ENCODE assay signal across 9 cellular contexts in genomic region chr1:234212764-234213406, GRCh38.
DNase-seq lines count a peak whose midpoint lies in the region; ATAC-seq, FAIRE-seq and TF ChIP-seq lines count a peak whose summit lies in the region.
"Had no signal": no experiment of that assay in that cellular context is flagged by ENCODE, and none has a peak within 500 bp of the region (broad histone marks: within the 10 kb centered on the region; RNA-seq: fewer than 3 reads in every experiment).

No MANE protein-coding gene starts in this region.

- POLR2A ChIA-PET in SK-N-SH (lab: Yijun Ruan, JAX) (no interaction called here), endothelial cell of umbilical vein (lab: Charles Lee) (no interaction called here)

- H3K79me2 ChIP-seq in MM.1S (ENCODE audit: low read length): no peaks in the 10 kb centered on the region
- no peaks in the 10 kb centered on the region for H3K79me2 ChIP-seq in SK-N-SH (ENCODE audit: insufficient read depth)
- H3K79me2 ChIP-seq in endothelial cell of umbilical vein (ENCODE audit: control insufficient read depth, insufficient read depth, low read length): no peaks in the 10 kb centered on the region
- no peaks in the 10 kb centered on the region for H3K79me2 ChIP-seq in neural cell (replicated peaks; ENCODE audit: insufficient read depth, low read length)

- BruUV-seq in endothelial cell of umbilical vein (replicated peaks; lab: Mats Ljungman, UMichigan): no TSS peak

- H3K9me3 ChIP-seq in MM.1S (replicated peaks; ENCODE audit: insufficient read depth, low read length) (no peaks in the 10 kb centered on the region), SK-N-SH (no peaks in the 10 kb centered on the region), endothelial cell of umbilical vein (replicated peaks; ENCODE audit: control insufficient read depth, insufficient read depth, low read length) (no peaks in the 10 kb centered on the region), neural cell (ENCODE audit: low read length) (no peaks in the 10 kb centered on the region)

- ATAC-seq in GM21619 (IDR thresholded peaks at IDR 0.05; ENCODE audit: unreplicated experiment): peak; percentile 50
- ATAC-seq: CD8-positive, alpha-beta T cell had no signal

- dilution Hi-C loops in endothelial cell of umbilical vein (cut with MboI; ENCODE audit: extremely low pct_ligation_motif_present, low sequenced_read_pairs): no loop called here

- H2AFZ ChIP-seq in MM.1S (ENCODE audit: low read length) (no peak overlapping the region), SK-N-SH (ENCODE audit: low read depth) (no peak overlapping the region), endothelial cell of umbilical vein (ENCODE audit: low read depth, low read length) (no peak overlapping the region), neural cell (ENCODE audit: low read depth, low read length) (no peak overlapping the region)

- H3K4me1 ChIP-seq in MM.1S (ENCODE audit: low read length): no peaks in the 10 kb centered on the region
- peaks cover 0 to 5% of the 10 kb centered on the region in 2 experiments; a peak in 1 of 4 replicates for H3K4me1 ChIP-seq in SK-N-SH (ENCODE audit: control insufficient read depth in 1 of 2, insufficient read depth in 2 of 2, low read depth in 1 of 2, low read length in 1 of 2)
- no peaks in the 10 kb centered on the region for H3K4me1 ChIP-seq in endothelial cell of umbilical vein (ENCODE audit: control insufficient read depth, extremely low read depth, insufficient read depth, low read length)

- no peaks in the 10 kb centered on the region for H4K20me1 ChIP-seq in MM.1S (ENCODE audit: insufficient read depth, low read length)
- H4K20me1 ChIP-seq in SK-N-SH (ENCODE audit: insufficient read depth): no peaks in the 10 kb centered on the region
- H4K20me1 ChIP-seq in endothelial cell of umbilical vein (replicated peaks; ENCODE audit: control insufficient read depth, extremely low read depth, insufficient read depth, low read length): no peaks in the 10 kb centered on the region
- H4K20me1 ChIP-seq in neural cell (ENCODE audit: insufficient read depth): no peaks in the 10 kb centered on the region

- H3K27me3 ChIP-seq in MM.1S (replicated peaks; ENCODE audit: insufficient read depth, low read length) (peaks cover 12% of the 10 kb centered on the region; the same call in 1 of the 2 replicates), SK-N-SH (ENCODE audit: insufficient read depth) (no peaks in the 10 kb centered on the region), endothelial cell of umbilical vein (ENCODE audit: control insufficient read depth in 2 of 2, insufficient read depth in 2 of 2, low read length in 2 of 2) (peaks cover 19 to 26% of the 10 kb centered on the region in 2 experiments), neural cell (ENCODE audit: insufficient read depth, low read depth, low read length) (peaks cover 38% of the 10 kb centered on the region)

- TF ChIP-seq EP300 in SK-N-SH (IDR thresholded peaks at IDR 0.05; ENCODE audit: borderline replicate concordance in 1 of 2, low read depth in 1 of 2, low read length in 1 of 2) (no peak), neural cell (conservative IDR thresholded peaks at IDR 0.05; ENCODE audit: poor library complexity, severe bottlenecking) (no peak)

- H3K27ac ChIP-seq in MM.1S (ENCODE audit: low read length): no peak overlapping the region
- no peak overlapping the region for H3K27ac ChIP-seq in SK-N-SH (ENCODE audit: low read depth in 2 of 2, low read length in 1 of 2)
- no peak overlapping the region for H3K27ac ChIP-seq in endothelial cell of umbilical vein (ENCODE audit: insufficient read depth, low read depth, low read length)
- H3K27ac ChIP-seq in neural cell (ENCODE audit: low read length): no peak overlapping the region

- H3K36me3 ChIP-seq in MM.1S (replicated peaks; ENCODE audit: insufficient read depth, low read length): no peaks in the 10 kb centered on the region
- no peaks in the 10 kb centered on the region for H3K36me3 ChIP-seq in SK-N-SH (replicated peaks in 1 of 2; ENCODE audit: control insufficient read depth in 1 of 2, insufficient read depth in 2 of 2, low read length in 1 of 2)
- H3K36me3 ChIP-seq in endothelial cell of umbilical vein (ENCODE audit: control insufficient read depth in 2 of 2, extremely low read depth in 1 of 2, insufficient read depth in 2 of 2, low read length in 2 of 2): no peaks in the 10 kb centered on the region
- no peaks in the 10 kb centered on the region for H3K36me3 ChIP-seq in neural cell (ENCODE audit: insufficient read depth, low read length)

- H3F3A ChIP-seq in MM.1S (ENCODE audit: insufficient read depth, low read length) (no peaks in the 10 kb centered on the region), SK-N-SH (replicated peaks; ENCODE audit: insufficient read depth) (peaks cover 7% of the 10 kb centered on the region), neural cell (ENCODE audit: insufficient read depth, low read length, poor library complexity, severe bottlenecking) (no peaks in the 10 kb centered on the region)

- CTCF ChIA-PET in SK-N-SH (lab: Yijun Ruan, JAX): interaction anchor here (0.6 to 10.1 kb wide), 46 partner anchors 8 to 871 kb away, joined by 3 to 190 read pairs (median 4); partner anchors contain the start of gene COA6
- CTCF ChIA-PET in endothelial cell of umbilical vein (lab: Charles Lee): interaction anchor here (1.6 to 1.7 kb wide), 2 partner anchors 17 to 97 kb away, joined by 3 to 7 read pairs; no protein-coding TSS in a partner anchor

- intact Hi-C loops in endothelial cell of umbilical vein (cut with micrococcal nuclease): no loop called here

- peak; percentile 72 for TF ChIP-seq RAD21 in SK-N-SH (IDR thresholded peaks at IDR 0.05; ENCODE audit: low read length)
- TF ChIP-seq RAD21 in neural cell (conservative IDR thresholded peaks at IDR 0.05): peak; percentile 29

- FAIRE-seq in endothelial cell of umbilical vein (lab: Jason Lieb, UNC): no peak

- H3K4me2 ChIP-seq in MM.1S (ENCODE audit: low read depth, low read length) (no peak overlapping the region), SK-N-SH (no peak overlapping the region), endothelial cell of umbilical vein (ENCODE audit: insufficient read depth, low read length) (no peak overlapping the region), neural cell (ENCODE audit: low read length) (no peak overlapping the region)

- no peak overlapping the region for H3K4me3 ChIP-seq in MM.1S (ENCODE audit: low read length)
- no peak overlapping the region for H3K4me3 ChIP-seq in SK-N-SH (ENCODE audit: low read depth in 2 of 2, low read length in 1 of 2)
- no peak overlapping the region for H3K4me3 ChIP-seq in endothelial cell of umbilical vein (replicated peaks in 1 of 3; ENCODE audit: insufficient read depth in 1 of 3, low read depth in 1 of 3, low read length in 3 of 3)
- H3K4me3 ChIP-seq in neural cell (ENCODE audit: low read length): no peak overlapping the region

- peak; percentile 4 for DNase-seq in NCI-H187 treated with DMSO at 0.1 percent for 48 hours (lab: John Stamatoyannopoulos, UW)
- DNase-seq in NCI-H187 (lab: John Stamatoyannopoulos, UW): no peak
- peak; percentile 39 for DNase-seq in MM.1S
- peak; percentile 77 for DNase-seq in SK-N-SH
- DNase-seq in endothelial cell of umbilical vein (ENCODE audit: low read depth, low spot score): peak; percentile 12
- DNase-seq in hepatic stellate cell (ENCODE audit: low spot score): no peak

- H3K9ac ChIP-seq in MM.1S (ENCODE audit: low read length) (no peak overlapping the region), SK-N-SH (no peak overlapping the region), endothelial cell of umbilical vein (replicated peaks; ENCODE audit: extremely low read depth, insufficient read depth, low read length) (no peak overlapping the region), neural cell (ENCODE audit: low read length) (no peak overlapping the region)

- peak; percentile 61 for TF ChIP-seq CTCF in MM.1S (IDR thresholded peaks at IDR 0.05; ENCODE audit: low read length)
- peak; percentile 62 for TF ChIP-seq CTCF in SK-N-SH (IDR thresholded peaks at IDR 0.05)
- TF ChIP-seq CTCF in endothelial cell of umbilical vein (IDR thresholded peaks at IDR 0.05; ENCODE audit: extremely low read depth in 1 of 2, insufficient read depth in 1 of 2, low read depth in 1 of 2, low read length in 2 of 2): peak in 1 of 2 donors; percentile 15
- TF ChIP-seq CTCF in neural cell (IDR thresholded peaks at IDR 0.05; ENCODE audit: poor library complexity, severe bottlenecking): peak; percentile 52

- H3K9me1 ChIP-seq in endothelial cell of umbilical vein (replicated peaks; ENCODE audit: control insufficient read depth, extremely low read depth, insufficient read depth, low read length): no peaks in the 10 kb centered on the region

- H3K9me2 ChIP-seq in MM.1S (replicated peaks; ENCODE audit: insufficient read depth, low read length): no peaks in the 10 kb centered on the region
- H3K9me2 ChIP-seq in SK-N-SH: no peaks in the 10 kb centered on the region
- H3K9me2 ChIP-seq in neural cell (ENCODE audit: insufficient read depth, low read length): no peaks in the 10 kb centered on the region

- 46% methylated on average over 2 of the region's 2 CpGs for WGBS in SK-N-SH (ENCODE audit: low lambda C conversion rate)

- TF ChIP-seq POLR2A in endothelial cell of umbilical vein (IDR thresholded peaks at IDR 0.05; ENCODE audit: low read depth, low read length): no peak

TF ChIP-seq in SK-N-SH, 30 proteins besides CTCF, POLR2A, EP300 and RAD21:
- TF ChIP-seq GATA2 (CRISPR knock-in tag; IDR thresholded peaks at IDR 0.05) (no peak), SMC3 (IDR thresholded peaks at IDR 0.05; ENCODE audit: low read depth, low read length) (peak; percentile 52; the same call in 1 of the 2 replicates), NFIC (IDR thresholded peaks at IDR 0.05; ENCODE audit: borderline replicate concordance) (no peak)

TF ChIP-seq in endothelial cell of umbilical vein, 7 proteins besides CTCF, POLR2A, EP300 and RAD21 (continues in another document):
- no peak for TF ChIP-seq POLR2AphosphoS5 (IDR thresholded peaks at IDR 0.05; ENCODE audit: insufficient read depth, low read depth, low read length)
- TF ChIP-seq GATA2 (IDR thresholded peaks at IDR 0.05; ENCODE audit: insufficient read depth, insufficient read length, low read depth, low read length): no peak
- TF ChIP-seq JUN (IDR thresholded peaks at IDR 0.05; ENCODE audit: borderline replicate concordance, insufficient read depth, insufficient read length, low read depth): no peak
- no peak for TF ChIP-seq MYC (IDR thresholded peaks at IDR 0.05; ENCODE audit: low read depth, low read length)
- TF ChIP-seq EZH2 (IDR thresholded peaks at IDR 0.05; ENCODE audit: borderline replicate concordance, low read depth, low read length, severe bottlenecking): no peak

TF ChIP-seq in neural cell, 6 proteins besides CTCF, POLR2A, EP300 and RAD21 (continues in another document):
- TF ChIP-seq MXI1 (conservative IDR thresholded peaks at IDR 0.05; ENCODE audit: poor library complexity, severe bottlenecking): no peak

Comparison
In these comparisons a context has a peak if more than half of its experiments do, and no peak if none do; other contexts are left out.
1. DNase-seq: peak in NCI-H187 treated with DMSO at 0.1 percent for 48 hours (single experiment), MM.1S (single experiment), SK-N-SH (single experiment) and endothelial cell of umbilical vein (single experiment); none in NCI-H187 (0 of 2) and hepatic stellate cell (single experiment).